8 cellular contexts compared by ENCODE assay signal in the genomic region with DNA sequence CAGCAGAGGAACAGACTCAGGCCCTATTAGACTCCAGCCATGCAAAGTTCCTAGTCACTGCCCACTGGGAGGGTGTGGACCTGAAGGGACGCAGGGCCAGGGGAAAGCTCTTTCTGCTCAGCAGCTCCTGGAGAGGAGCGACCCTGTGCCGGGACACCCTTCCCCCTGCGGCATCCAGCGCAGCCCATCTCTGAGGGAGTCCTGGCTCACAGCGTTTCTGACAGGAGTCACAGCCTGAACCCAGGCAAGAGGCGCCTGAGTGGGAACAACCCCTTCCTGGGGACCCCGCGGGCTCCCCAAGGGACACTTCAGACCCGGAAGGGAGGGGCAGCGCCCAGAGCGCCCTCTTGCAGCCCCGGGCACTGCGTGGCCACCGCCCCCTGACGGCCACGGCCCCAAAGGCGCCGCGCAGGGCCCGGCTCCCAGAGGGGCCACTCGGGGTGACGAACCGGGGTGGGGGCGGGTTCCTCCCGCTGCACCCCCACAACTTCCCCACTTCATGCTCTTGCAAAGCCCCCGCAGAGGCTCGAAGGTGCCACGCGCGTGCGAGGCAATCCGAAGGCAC. TPM values are rescaled to one million over a fixed set of nuclear protein-coding genes. Genes with fewer than 3 reads are reported as not detected.
DNase-seq lines count a peak whose midpoint lies in the region; TF ChIP-seq lines count a peak whose summit lies in the region.

No MANE protein-coding gene starts in this region.

- peak overlapping the region; percentile 91 for H2AFZ ChIP-seq in PC-9

- H4K20me1 ChIP-seq in PC-9 (ENCODE audit: insufficient read depth), result peaks cover 47% of the 10 kb centered on the region

- H3K36me3 ChIP-seq in PC-9 (ENCODE audit: low read depth), result no peaks in the 10 kb centered on the region

- no TSS peak for BruUV-seq in PC-9 (replicated peaks; lab: Mats Ljungman, UMichigan)

- peaks cover 24% of the 10 kb centered on the region for H3F3A ChIP-seq in PC-9 (ENCODE audit: insufficient read depth, low read depth)

- in situ Hi-C loops in astrocyte of the cerebellum (cut with HindIII; ENCODE audit: low sequenced_read_pairs), result no loop called here

- TF ChIP-seq CTCF in HFFc6 (IDR thresholded peaks at IDR 0.05) (peak; percentile 70), PC-9 (conservative IDR thresholded peaks at IDR 0.05) (peak; percentile 57), astrocyte of the cerebellum (IDR thresholded peaks at IDR 0.05; ENCODE audit: low read depth, low read length, missing control alignments) (peak; percentile 45), retinal pigment epithelial cell (conservative IDR thresholded peaks at IDR 0.05; ENCODE audit: low read depth, low read length) (peak; percentile 39)

- H3K27me3 Mint-ChIP-seq in HFFc6 (ENCODE audit: insufficient read depth), result peaks cover 16% of the 10 kb centered on the region

- H3K4me3 ChIP-seq in PC-9 (peak overlapping the region; percentile 74), astrocyte of the cerebellum (ENCODE audit: low read depth, low read length) (peak overlapping the region; percentile 94), retinal pigment epithelial cell (ENCODE audit: low read length) (peak overlapping the region; percentile 77)

- peak overlapping the region; percentile 67 for H3K27ac Mint-ChIP-seq in HFFc6

- peaks cover 23% of the 10 kb centered on the region for H3K4me1 Mint-ChIP-seq in HFFc6 (ENCODE audit: low read depth)

- DNase-seq in NCI-H2227 (lab: John Stamatoyannopoulos, UW; ENCODE audit: unreplicated experiment) (peak; percentile 58), NCI-H2227 treated with DMSO at 0.1 percent for 48 hours (lab: John Stamatoyannopoulos, UW) (no peak), HFFc6 (peak; percentile 28), PC-9 (peak; percentile 45 to 59), astrocyte of the cerebellum (ENCODE audit: low read depth) (no peak), hippocampal formation (lab: John Stamatoyannopoulos, UW) (peak; percentile 32 to 52), retinal pigment epithelial cell (ENCODE audit: low read depth) (no peak), SKM-1 (lab: John Stamatoyannopoulos, UW; ENCODE audit: unreplicated experiment) (no peak)

- peaks cover 58% of the 10 kb centered on the region for H3K79me2 ChIP-seq in PC-9 (ENCODE audit: low read depth)

- no peaks in the 10 kb centered on the region for H3K9me2 ChIP-seq in PC-9 (ENCODE audit: insufficient read depth)

- intact Hi-C loops in PC-9 (cut with micrococcal nuclease; ENCODE audit: unreplicated experiment), result loop anchor here (5.0 kb wide), 2 partner anchors 58 to 167 kb away; partner anchors contain the start of gene DNAJC5

- no peak overlapping the region for H3K27ac ChIP-seq in PC-9

- no peaks in the 10 kb centered on the region for H3K9me3 Mint-ChIP-seq in HFFc6

- CTCF ChIA-PET in PC-9 (lab: Charles Lee), result interaction anchor here (0.6 to 0.7 kb wide), 2 partner anchors 90 to 1598 kb away, joined by 3 to 9 read pairs; no protein-coding TSS in a partner anchor

- no peaks in the 10 kb centered on the region for H3K9me3 ChIP-seq in PC-9 (ENCODE audit: insufficient read depth, low read depth)

- peaks cover 26% of the 10 kb centered on the region; the same call in 1 of the 2 replicates for H3K4me1 ChIP-seq in PC-9 (replicated peaks; ENCODE audit: insufficient read depth)

- H3K36me3 Mint-ChIP-seq in HFFc6 (ENCODE audit: low read depth), result peaks cover 6% of the 10 kb centered on the region; the same call in 1 of the 2 replicates

- peak overlapping the region; percentile 89 for H3K4me3 Mint-ChIP-seq in HFFc6

- H3K27me3 ChIP-seq in PC-9 (ENCODE audit: insufficient read depth, low read depth), result no peaks in the 10 kb centered on the region

- POLR2A ChIA-PET in PC-9 (lab: Charles Lee; ENCODE audit: unreplicated experiment), result interaction anchor here (0.6 kb wide), 1 partner anchor 374 kb away, joined by 4 read pairs; no protein-coding TSS in a partner anchor

- peak overlapping the region; percentile 88 for H3K4me2 ChIP-seq in PC-9

RNA-seq across cellular contexts. Expression of gene UCKL1, which starts 0.9 kb away (rescaled TPM):
- 10 to 100 TPM; 17.2 to 21.7 (median 19.4) TPM for total RNA-seq in HFFc6 (2021; fragmentation: NEBNext Ultra II Directional; extraction: Animal tissue kit (Norgen Biotek cat#: 25700))
- 51.7 and 55.1 TPM in 2 replicates for total RNA-seq in PC-9 (2021)

RNA-seq across cellular contexts. Expression of gene ZNF512B, which starts 14.4 kb away (rescaled TPM):
- total RNA-seq in HFFc6 (2021; fragmentation: NEBNext Ultra II Directional; extraction: Animal tissue kit (Norgen Biotek cat#: 25700)), result 10 to 100 TPM; 20.7 to 26.1 (median 21.4) TPM
- total RNA-seq in PC-9 (2021), result 24.3 and 28.1 TPM in 2 replicates

RNA-seq across cellular contexts. Expression of gene SAMD10, which starts 24.1 kb away (rescaled TPM):
- 1 to 10 TPM; 1.3 to 3.0 (median 2.1) TPM for total RNA-seq in HFFc6 (2021; fragmentation: NEBNext Ultra II Directional; extraction: Animal tissue kit (Norgen Biotek cat#: 25700))
- total RNA-seq in PC-9 (2021), result 14.4 and 18.7 TPM in 2 replicates

RNA-seq across cellular contexts. Expression of gene PRPF6, which starts 25.6 kb away (rescaled TPM):
- total RNA-seq in HFFc6 (2021; fragmentation: NEBNext Ultra II Directional; extraction: Animal tissue kit (Norgen Biotek cat#: 25700)), result 10 to 100 TPM; 70.7 to 73.2 (median 72.9) TPM
- 103 and 111 TPM in 2 replicates for total RNA-seq in PC-9 (2021)

Comparison
In these comparisons a context has a peak if more than half of its experiments do, and no peak if none do; other contexts are left out.
1. DNase-seq: peak in NCI-H2227 (single experiment), HFFc6 (single experiment), PC-9 (2 of 2) and hippocampal formation (2 of 2); none in NCI-H2227 treated with DMSO at 0.1 percent for 48 hours (single experiment), astrocyte of the cerebellum (single experiment), retinal pigment epithelial cell (single experiment) and SKM-1 (single experiment).
2. Peak in every context shown above with its lines, with median percentiles within 50 percentile points of each other: CTCF ChIP-seq and H3K4me3 ChIP-seq.